18 cellular contexts compared by ENCODE assay signal in the genomic region with DNA sequence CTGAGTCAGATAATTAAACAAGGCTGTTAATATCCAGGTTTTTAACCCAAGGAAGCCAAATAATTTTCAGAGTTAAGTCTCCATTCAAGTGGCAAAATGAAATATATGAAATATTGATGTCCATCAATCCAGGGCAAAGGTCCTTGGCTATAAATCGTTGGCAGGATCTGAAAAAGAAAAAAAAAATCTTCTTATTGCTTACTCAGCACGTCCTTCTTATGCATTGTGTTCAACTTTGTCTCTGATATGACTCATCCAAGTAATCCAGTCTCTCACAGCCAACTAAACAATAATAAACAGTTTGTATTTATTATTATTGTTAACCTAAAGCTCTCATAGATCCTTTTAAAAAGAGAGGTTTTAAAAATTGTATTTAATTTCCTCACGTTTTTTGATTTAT.
DNase-seq lines count a peak whose midpoint lies in the region; ATAC-seq, FAIRE-seq and TF ChIP-seq lines count a peak whose summit lies in the region.
"Had no signal": no experiment of that assay in that cellular context is flagged by ENCODE, and none has a peak within 500 bp of the region (broad histone marks: within the 10 kb centered on the region; RNA-seq: fewer than 3 reads in every experiment).

No MANE protein-coding gene starts in this region.

- ATAC-seq in HepG2 (no peak), right lobe of liver (no peak)

- DNase-seq in HepG2 (ENCODE audit: low spot score): no peak
- no peak for DNase-seq in right lobe of liver
- peak; percentile 6 for DNase-seq in fibroblast of pulmonary artery (ENCODE audit: low read depth)
- DNase-seq in small intestine: peak; percentile 3
- no peak for DNase-seq in CD1c-positive myeloid dendritic cell (ENCODE audit: extremely low spot score)
- no peak for DNase-seq in NCI-H446 treated with DMSO at 0.1 percent for 48 hours (lab: John Stamatoyannopoulos, UW)
- DNase-seq in HEK293T (ENCODE audit: extremely low spot score): no peak
- DNase-seq: 8988T; ACHN; CD4-positive, alpha-beta T cell; DMS153; DND-41; GF-D8; H7 had no signal

- no peak for TF ChIP-seq RAD21 in HepG2 (CRISPR knock-in tag; IDR thresholded peaks at IDR 0.05)

- in situ Hi-C loops in HepG2 (cut with HindIII; ENCODE audit: extremely low pct_ligation_motif_present, low pct_unique_long_range_greater_than_20kb): no loop called here

- no peaks in the 10 kb centered on the region for H3K9me2 ChIP-seq in SU-DHL-6 (replicated peaks; ENCODE audit: insufficient read depth, low read length)

- BruUV-seq in HepG2 (replicated peaks; lab: Mats Ljungman, UMichigan): no TSS peak

- TF ChIP-seq CTCF in HepG2 (CRISPR knock-in tag; IDR thresholded peaks at IDR 0.05): no peak
- no peak for TF ChIP-seq CTCF in right lobe of liver (IDR thresholded peaks at IDR 0.05)
- TF ChIP-seq CTCF in SU-DHL-6 (IDR thresholded peaks at IDR 0.05; ENCODE audit: insufficient read depth, low read length, poor library complexity, severe bottlenecking): no peak
- no peak for TF ChIP-seq CTCF in fibroblast of pulmonary artery (IDR thresholded peaks at IDR 0.05; ENCODE audit: low read length, missing control alignments)

- H3K4me1 ChIP-seq in HepG2 (ENCODE audit: insufficient read depth, low read length) (no peaks in the 10 kb centered on the region), right lobe of liver (no peaks in the 10 kb centered on the region), small intestine (ENCODE audit: control insufficient read depth in 2 of 2, insufficient read depth in 1 of 2, low read depth in 1 of 2, low read length in 1 of 2) (no peaks in the 10 kb centered on the region)
- H3K4me1 ChIP-seq: BLaER1 treated with 17β-estradiol and CSF1 and Interleukin-3, amounts not matched to agents 10 nM and 100 nM had no signal

- POLR2A ChIA-PET in HepG2 (lab: Yijun Ruan, JAX) (no interaction called here), HEK293T (lab: Yijun Ruan, JAX) (no interaction called here)

- no peaks in the 10 kb centered on the region for H3F3A ChIP-seq in SU-DHL-6 (ENCODE audit: insufficient read depth)

- no peak overlapping the region for H3K4me3 ChIP-seq in HepG2 (replicated peaks in 1 of 3; ENCODE audit: insufficient read depth in 1 of 3, low read depth in 2 of 3, low read length in 3 of 3)
- H3K4me3 ChIP-seq in right lobe of liver: no peak overlapping the region
- H3K4me3 ChIP-seq in SU-DHL-6 (ENCODE audit: insufficient read depth, low read length, poor library complexity, severe bottlenecking): no peak overlapping the region
- H3K4me3 ChIP-seq in fibroblast of pulmonary artery (replicated peaks; ENCODE audit: low read depth, low read length): no peak overlapping the region
- no peak overlapping the region for H3K4me3 ChIP-seq in small intestine (ENCODE audit: low read depth in 1 of 2, low read length in 2 of 2)
- H3K4me3 ChIP-seq: BLaER1 treated with 17β-estradiol and CSF1 and Interleukin-3, amounts not matched to agents 10 nM and 100 nM had no signal

- TF ChIP-seq POLR2A in HepG2 (IDR thresholded peaks at IDR 0.05; ENCODE audit: insufficient read depth in 1 of 2, low read depth in 2 of 2, low read length in 2 of 2) (no peak), right lobe of liver (IDR thresholded peaks at IDR 0.05) (no peak)

- H3K9me3 ChIP-seq in HepG2 (ENCODE audit: low read length): no peaks in the 10 kb centered on the region
- no peaks in the 10 kb centered on the region for H3K9me3 ChIP-seq in right lobe of liver
- no peaks in the 10 kb centered on the region for H3K9me3 ChIP-seq in SU-DHL-6 (ENCODE audit: insufficient read depth, low read length)
- no peaks in the 10 kb centered on the region for H3K9me3 ChIP-seq in small intestine (ENCODE audit: control insufficient read depth, low read depth)
- H3K9me3 ChIP-seq: BLaER1 treated with 17β-estradiol and CSF1 and Interleukin-3, amounts not matched to agents 10 nM and 100 nM had no signal

- H3K9ac ChIP-seq in HepG2 (ENCODE audit: insufficient read depth, low read depth, low read length) (no peak overlapping the region), SU-DHL-6 (ENCODE audit: low read length) (no peak overlapping the region)
- H3K9ac ChIP-seq: BLaER1 treated with 17β-estradiol and CSF1 and Interleukin-3, amounts not matched to agents 10 nM and 100 nM; KMS-11 had no signal

- 0% methylated on average over 3 of the region's 3 CpGs for WGBS in HepG2 (ENCODE audit: low lambda C conversion rate)
- 41% methylated on average over 3 of the region's 3 CpGs for WGBS in right lobe of liver (ENCODE audit: insufficient coverage, low coverage, low lambda C conversion rate, missing lambda C conversion rate)
- 15 to 37% (median 29%) methylated on average over 3 of the region's 3 CpGs for WGBS in small intestine, 3 donors

- H3K36me3 ChIP-seq in HepG2 (replicated peaks in 1 of 2; ENCODE audit: control insufficient read depth in 1 of 2, insufficient read depth in 2 of 2, low read length in 2 of 2): no peaks in the 10 kb centered on the region
- H3K36me3 ChIP-seq in right lobe of liver: no peaks in the 10 kb centered on the region
- no peaks in the 10 kb centered on the region for H3K36me3 ChIP-seq in SU-DHL-6 (ENCODE audit: low read length)
- H3K36me3 ChIP-seq in small intestine (ENCODE audit: control insufficient read depth in 2 of 2, insufficient read depth in 2 of 2, low read length in 2 of 2): no peaks in the 10 kb centered on the region
- H3K36me3 ChIP-seq: BLaER1 treated with 17β-estradiol and CSF1 and Interleukin-3, amounts not matched to agents 10 nM and 100 nM had no signal

- TF ChIP-seq EP300 in HepG2 (IDR thresholded peaks at IDR 0.05; ENCODE audit: low read depth in 2 of 2, low read length in 2 of 2): no peak
- no peak for TF ChIP-seq EP300 in HepG2 (CRISPR knock-in tag; IDR thresholded peaks at IDR 0.05; ENCODE audit: borderline replicate concordance)

- H3K27me3 ChIP-seq in HepG2 (ENCODE audit: control insufficient read depth in 1 of 2, insufficient read depth in 2 of 2, low read length in 2 of 2) (no peaks in the 10 kb centered on the region), right lobe of liver (no peaks in the 10 kb centered on the region), SU-DHL-6 (ENCODE audit: low read length) (no peaks in the 10 kb centered on the region), small intestine (ENCODE audit: control insufficient read depth in 2 of 2, insufficient read depth in 2 of 2, low read length in 2 of 2) (no peaks in the 10 kb centered on the region)
- H3K27me3 ChIP-seq: BLaER1 treated with 17β-estradiol and CSF1 and Interleukin-3, amounts not matched to agents 10 nM and 100 nM had no signal

- H4K20me1 ChIP-seq in HepG2 (ENCODE audit: insufficient read depth, low read length) (no peaks in the 10 kb centered on the region), SU-DHL-6 (ENCODE audit: low read depth, low read length) (no peaks in the 10 kb centered on the region)
- H4K20me1 ChIP-seq: BLaER1 treated with 17β-estradiol and CSF1 and Interleukin-3, amounts not matched to agents 10 nM and 100 nM had no signal

- intact Hi-C loops in HepG2 (cut with micrococcal nuclease; ENCODE audit: unreplicated experiment): no loop called here
- intact Hi-C loops in right lobe of liver (cut with DNase I): no loop called here

- H3K79me2 ChIP-seq in HepG2 (ENCODE audit: insufficient read depth, low read length): no peaks in the 10 kb centered on the region
- H3K79me2 ChIP-seq in SU-DHL-6 (ENCODE audit: insufficient read depth, low read length): no peaks in the 10 kb centered on the region

- no peak overlapping the region for H3K27ac ChIP-seq in HepG2 (ENCODE audit: extremely low read length, insufficient read depth, low read length)
- no peak overlapping the region for H3K27ac ChIP-seq in right lobe of liver
- H3K27ac ChIP-seq in SU-DHL-6 (ENCODE audit: low read depth, low read length): no peak overlapping the region
- no peak overlapping the region for H3K27ac ChIP-seq in small intestine (ENCODE audit: low read depth in 1 of 2, low read length in 1 of 2)
- H3K27ac ChIP-seq: BLaER1 treated with 17β-estradiol and CSF1 and Interleukin-3, amounts not matched to agents 10 nM and 100 nM; KMS-11 had no signal

- H3K4me2 ChIP-seq in HepG2 (ENCODE audit: low read depth, low read length): no peak overlapping the region
- no peak overlapping the region for H3K4me2 ChIP-seq in SU-DHL-6 (ENCODE audit: low read depth, low read length, poor library complexity, severe bottlenecking)
- H3K4me2 ChIP-seq: BLaER1 treated with 17β-estradiol and CSF1 and Interleukin-3, amounts not matched to agents 10 nM and 100 nM; KMS-11 had no signal

- FAIRE-seq in HepG2 (lab: Jason Lieb, UNC): no peak
- no peak for FAIRE-seq in small intestine (lab: Jason Lieb, UNC)
- FAIRE-seq: D721Med had no signal

- CTCF ChIA-PET in HepG2 (lab: Yijun Ruan, JAX; ENCODE audit: low intra/inter-chr PET ratio, low total read pairs): no interaction called here
- CTCF ChIA-PET in HEK293T (lab: Yijun Ruan, JAX): no interaction called here

- H2AFZ ChIP-seq in HepG2 (ENCODE audit: low read length) (no peak overlapping the region), SU-DHL-6 (ENCODE audit: low read depth, low read length, severe bottlenecking) (peak overlapping the region; percentile 7)

TF ChIP-seq in HepG2, 621 proteins besides CTCF, POLR2A, EP300 and RAD21 (continues in another document):
- TF ChIP-seq, protein P1, sequence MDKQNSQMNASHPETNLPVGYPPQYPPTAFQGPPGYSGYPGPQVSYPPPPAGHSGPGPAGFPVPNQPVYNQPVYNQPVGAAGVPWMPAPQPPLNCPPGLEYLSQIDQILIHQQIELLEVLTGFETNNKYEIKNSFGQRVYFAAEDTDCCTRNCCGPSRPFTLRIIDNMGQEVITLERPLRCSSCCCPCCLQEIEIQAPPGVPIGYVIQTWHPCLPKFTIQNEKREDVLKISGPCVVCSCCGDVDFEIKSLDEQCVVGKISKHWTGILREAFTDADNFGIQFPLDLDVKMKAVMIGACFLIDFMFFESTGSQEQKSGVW (CRISPR knock-in tag; IDR thresholded peaks at IDR 0.05; ENCODE audit: borderline replicate concordance): no peak
- TF ChIP-seq MAFF (IDR thresholded peaks at IDR 0.05; ENCODE audit: low read depth, low read length): peak; percentile 75
- no peak for TF ChIP-seq ZNF616 (CRISPR knock-in tag; IDR thresholded peaks at IDR 0.05; ENCODE audit: low read depth)
- TF ChIP-seq XBP1 (CRISPR knock-in tag; IDR thresholded peaks at IDR 0.05): no peak
- no peak for TF ChIP-seq POLR2AphosphoS5 (IDR thresholded peaks at IDR 0.05; ENCODE audit: low read depth, low read length)

TF ChIP-seq in HEK293T, 16 proteins besides CTCF, POLR2A, EP300 and RAD21 (continues in another document):
- TF ChIP-seq BHLHE40 (IDR thresholded peaks at IDR 0.05; ENCODE audit: borderline replicate concordance) (no peak), FOXK2 (IDR thresholded peaks at IDR 0.05) (no peak), ARNT (IDR thresholded peaks at IDR 0.05) (no peak), TARDBP (IDR thresholded peaks at IDR 0.05) (no peak), NFRKB (IDR thresholded peaks at IDR 0.05) (no peak)

Comparison
In these comparisons a context has a peak if more than half of its experiments do, and no peak if none do; other contexts are left out.
1. DNase-seq: peak in fibroblast of pulmonary artery (single experiment) and small intestine (single experiment); none in HepG2 (single experiment), right lobe of liver (0 of 3), CD1c-positive myeloid dendritic cell (single experiment), NCI-H446 treated with DMSO at 0.1 percent for 48 hours (single experiment) and HEK293T (single experiment).